18 cellular contexts compared by ENCODE assay signal in the genomic region with DNA sequence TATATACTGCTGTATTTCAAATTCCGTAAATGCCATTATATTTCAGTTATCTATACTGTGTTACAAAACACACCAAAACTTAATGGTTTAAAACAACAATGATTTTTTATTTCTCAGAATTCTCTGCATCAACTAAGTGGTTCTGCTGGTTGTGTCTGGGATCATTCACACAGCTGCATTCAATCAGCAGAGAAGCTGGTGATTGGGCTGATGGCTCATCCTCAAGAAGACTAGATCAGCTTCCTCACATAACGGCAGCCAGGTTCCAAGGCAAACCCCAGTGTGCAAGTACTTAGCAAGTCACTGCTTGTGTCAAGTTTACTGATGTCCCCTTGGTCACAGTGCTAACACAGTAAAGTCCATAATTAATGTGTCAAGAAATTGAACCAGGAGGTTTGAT.
"Had no signal": no experiment of that assay in that cellular context is flagged by ENCODE, and none has a peak within 500 bp of the region (broad histone marks: within the 10 kb centered on the region; RNA-seq: fewer than 3 reads in every experiment).

No MANE protein-coding gene starts in this region.

- H3K9me3 Mint-ChIP-seq: activated naive CD4-positive, alpha-beta T cell treated with anti-CD3 and anti-CD28 coated beads, Interleukin-2, amount 50 U/mL, for 24 hours; dendritic cell treated with granulocyte-macrophage colony-stimulating factor and Interleukin-4, amounts not matched to agents 40 ng/mL and 50 ng/mL, for 4 days; nephron progenitor cell had no signal

- H3K4me3 Mint-ChIP-seq: activated CD4-positive, alpha-beta T cell treated with anti-CD3 and anti-CD28 coated beads for 36 hours; activated naive CD4-positive, alpha-beta T cell treated with anti-CD3 and anti-CD28 coated beads, Interleukin-2, amount 50 U/mL, for 24 hours; dendritic cell treated with granulocyte-macrophage colony-stimulating factor and Interleukin-4, amounts not matched to agents 40 ng/mL and 50 ng/mL, for 4 days; nephron progenitor cell; WTC11 had no signal

- DNase-seq: activated CD4-positive, alpha-beta T cell treated with anti-CD3 and anti-CD28 coated beads for 36 hours; activated CD4-positive, alpha-beta T cell treated with anti-CD3 and anti-CD28 coated beads, Interleukin-2, amount 50 U/mL, for 48 hours; activated gamma-delta T cell; effector CD8-positive, alpha-beta T cell; esophagus squamous epithelium; left lung; midbrain; nephron progenitor cell; nucleus accumbens; stimulated activated CD4-positive, alpha-beta T cell treated with anti-CD3 and anti-CD28 coated beads, Interleukin-1b, Interleukin-23, amount 100 ng/mL, for 48 hours; stimulated activated CD8-positive, alpha-beta memory T cell treated with anti-CD3 and anti-CD28 coated beads, Interleukin-4, amount 100 ng/mL, for 48 hours; stimulated activated naive CD4-positive, alpha-beta T cell treated with Interleukin-2 at 50 U/mL for 16 hours; substantia nigra had no signal

- H3K36me3 Mint-ChIP-seq: activated naive CD4-positive, alpha-beta T cell treated with anti-CD3 and anti-CD28 coated beads, Interleukin-2, amount 50 U/mL, for 24 hours; WTC11 had no signal

- ATAC-seq: activated CD4-positive, alpha-beta T cell treated with anti-CD3 and anti-CD28 coated beads for 36 hours; left lung; WTC11 had no signal

- H3K27ac Mint-ChIP-seq: activated CD4-positive, alpha-beta T cell treated with anti-CD3 and anti-CD28 coated beads for 36 hours; activated naive CD4-positive, alpha-beta T cell treated with anti-CD3 and anti-CD28 coated beads, Interleukin-2, amount 50 U/mL, for 24 hours; dendritic cell treated with granulocyte-macrophage colony-stimulating factor and Interleukin-4, amounts not matched to agents 40 ng/mL and 50 ng/mL, for 4 days; nephron progenitor cell; progenitor cell of endocrine pancreas; WTC11 had no signal

- H3K36me3 ChIP-seq: esophagus squamous epithelium, left lung, tibial nerve had no signal

- H3K27ac ChIP-seq: esophagus squamous epithelium, left lung, tibial nerve had no signal

- H3K9me3 ChIP-seq: esophagus squamous epithelium, left lung, tibial nerve had no signal

- H3K4me1 Mint-ChIP-seq: activated CD4-positive, alpha-beta T cell treated with anti-CD3 and anti-CD28 coated beads for 36 hours; activated naive CD4-positive, alpha-beta T cell treated with anti-CD3 and anti-CD28 coated beads, Interleukin-2, amount 50 U/mL, for 24 hours; nephron progenitor cell had no signal

- H3K27me3 ChIP-seq: tibial nerve had no signal

- H3K4me3 ChIP-seq: esophagus squamous epithelium, left lung, tibial nerve had no signal

- H3K4me1 ChIP-seq: esophagus squamous epithelium, left lung, tibial nerve had no signal
